In genomic region chr7:24728503-24729364, GRCh38 we compare ENCODE assay signal across 12 cellular contexts. TPM values are rescaled to one million over a fixed set of nuclear protein-coding genes. Genes with fewer than 3 reads are reported as not detected.
DNase-seq lines count a peak whose midpoint lies in the region; ATAC-seq and TF ChIP-seq lines count a peak whose summit lies in the region.
"Had no signal": no experiment of that assay in that cellular context is flagged by ENCODE, and none has a peak within 500 bp of the region (broad histone marks: within the 10 kb centered on the region; RNA-seq: fewer than 3 reads in every experiment).

No MANE protein-coding gene starts in this region.

- H3K4me3 Mint-ChIP-seq in activated CD8-positive, alpha-beta memory T cell treated with anti-CD3 and anti-CD28 coated beads, Interleukin-2, amount 10 ng/mL, durations not matched to agents 7 days and 5 days = no peak overlapping the region
- H3K4me3 Mint-ChIP-seq in T-helper 2 cell treated with Interferon-gamma antibody and Interleukin-4, amounts not matched to agents 5 μg/mL and 100 μg/mL, for 36 hours = peak overlapping the region; percentile 55
- H3K4me3 Mint-ChIP-seq in stimulated activated naive CD8-positive, alpha-beta T cell treated with anti-CD3 and anti-CD28 coated beads, Interleukin-15, Interleukin-2, amounts not matched to agents 100 ng/mL and 50 ng/mL, for 24 hours = peak overlapping the region; percentile 1
- H3K4me3 Mint-ChIP-seq in neural progenitor cell = no peak overlapping the region
- H3K4me3 Mint-ChIP-seq: IgD-negative memory B cell had no signal

- H3K4me3 ChIP-seq in left lung (no peak overlapping the region), neural progenitor cell (no peak overlapping the region)
- H3K4me3 ChIP-seq: tibial artery had no signal

- no peak overlapping the region for H3K27ac ChIP-seq in left lung
- H3K27ac ChIP-seq in neural progenitor cell = no peak overlapping the region

- no peaks in the 10 kb centered on the region for H3K27me3 ChIP-seq in left lung
- H3K27me3 ChIP-seq in neural progenitor cell = no peaks in the 10 kb centered on the region
- H3K27me3 ChIP-seq: tibial artery had no signal

- H3K9me3 ChIP-seq in left lung (no peaks in the 10 kb centered on the region), neural progenitor cell (ENCODE audit: low read depth) (no peaks in the 10 kb centered on the region)
- H3K9me3 ChIP-seq: tibial artery had no signal

- no peak overlapping the region for H2AFZ ChIP-seq in neural progenitor cell (replicated peaks)

- peak; percentile 41 for DNase-seq in activated CD8-positive, alpha-beta memory T cell treated with anti-CD3 and anti-CD28 coated beads, Interleukin-2, amount 10 ng/mL, durations not matched to agents 7 days and 5 days
- DNase-seq in activated CD8-positive, alpha-beta memory T cell treated with anti-CD3 and anti-CD28 coated beads for 24 hours = no peak
- peak; percentile 58 for DNase-seq in T-helper 2 cell treated with Interferon-gamma antibody and Interleukin-4, amounts not matched to agents 5 μg/mL and 100 μg/mL, for 36 hours (ENCODE audit: low spot score)
- DNase-seq in glomerular visceral epithelial cell (ENCODE audit: extremely low spot score) (peak; percentile 20), NCI-H345 (lab: John Stamatoyannopoulos, UW) (no peak), left lung (no peak), neural progenitor cell (ENCODE audit: low spot score) (no peak)
- DNase-seq: activated CD4-positive, CD25-positive, alpha-beta regulatory T cell treated with anti-CD3 and anti-CD28 coated beads, Interleukin-2, amount 50 U/mL, for 72 hours; HCEC 1CT had no signal

- no peak overlapping the region for H3K4me2 ChIP-seq in neural progenitor cell

- intact Hi-C loops in left lung (cut with DNase I) = no loop called here

- no peaks in the 10 kb centered on the region for H3K9me3 Mint-ChIP-seq in activated CD8-positive, alpha-beta memory T cell treated with anti-CD3 and anti-CD28 coated beads, Interleukin-2, amount 10 ng/mL, durations not matched to agents 7 days and 5 days (ENCODE audit: low read depth)
- H3K9me3 Mint-ChIP-seq in T-helper 2 cell treated with Interferon-gamma antibody and Interleukin-4, amounts not matched to agents 5 μg/mL and 100 μg/mL, for 36 hours = no peaks in the 10 kb centered on the region
- no peaks in the 10 kb centered on the region for H3K9me3 Mint-ChIP-seq in stimulated activated naive CD8-positive, alpha-beta T cell treated with anti-CD3 and anti-CD28 coated beads, Interleukin-15, Interleukin-2, amounts not matched to agents 100 ng/mL and 50 ng/mL, for 24 hours
- H3K9me3 Mint-ChIP-seq in neural progenitor cell = no peaks in the 10 kb centered on the region
- H3K9me3 Mint-ChIP-seq: IgD-negative memory B cell had no signal

- H3K4me1 ChIP-seq in left lung = no peaks in the 10 kb centered on the region
- peaks cover 8% of the 10 kb centered on the region for H3K4me1 ChIP-seq in neural progenitor cell

- H3K4me1 Mint-ChIP-seq in activated CD8-positive, alpha-beta memory T cell treated with anti-CD3 and anti-CD28 coated beads, Interleukin-2, amount 10 ng/mL, durations not matched to agents 7 days and 5 days = peaks cover 22% of the 10 kb centered on the region
- H3K4me1 Mint-ChIP-seq in T-helper 2 cell treated with Interferon-gamma antibody and Interleukin-4, amounts not matched to agents 5 μg/mL and 100 μg/mL, for 36 hours (ENCODE audit: low read depth) = peaks cover 30% of the 10 kb centered on the region
- peaks cover 35% of the 10 kb centered on the region for H3K4me1 Mint-ChIP-seq in stimulated activated naive CD8-positive, alpha-beta T cell treated with anti-CD3 and anti-CD28 coated beads, Interleukin-15, Interleukin-2, amounts not matched to agents 100 ng/mL and 50 ng/mL, for 24 hours (ENCODE audit: low read depth)
- H3K4me1 Mint-ChIP-seq in neural progenitor cell = peaks cover 8% of the 10 kb centered on the region

- no peaks in the 10 kb centered on the region for H3K36me3 Mint-ChIP-seq in activated CD8-positive, alpha-beta memory T cell treated with anti-CD3 and anti-CD28 coated beads, Interleukin-2, amount 10 ng/mL, durations not matched to agents 7 days and 5 days
- H3K36me3 Mint-ChIP-seq in T-helper 2 cell treated with Interferon-gamma antibody and Interleukin-4, amounts not matched to agents 5 μg/mL and 100 μg/mL, for 36 hours (ENCODE audit: low read depth) = no peaks in the 10 kb centered on the region
- no peaks in the 10 kb centered on the region for H3K36me3 Mint-ChIP-seq in stimulated activated naive CD8-positive, alpha-beta T cell treated with anti-CD3 and anti-CD28 coated beads, Interleukin-15, Interleukin-2, amounts not matched to agents 100 ng/mL and 50 ng/mL, for 24 hours (ENCODE audit: low read depth)
- H3K36me3 Mint-ChIP-seq in neural progenitor cell = no peaks in the 10 kb centered on the region

- H3K36me3 ChIP-seq in left lung (no peaks in the 10 kb centered on the region), neural progenitor cell (no peaks in the 10 kb centered on the region)
- H3K36me3 ChIP-seq: tibial artery had no signal

- CTCF ChIA-PET in activated CD8-positive, alpha-beta memory T cell treated with anti-CD3 and anti-CD28 coated beads, Interleukin-2, amount 10 ng/mL, durations not matched to agents 7 days and 5 days (lab: Charles Lee) = no interaction called here

- H3K27me3 Mint-ChIP-seq in activated CD8-positive, alpha-beta memory T cell treated with anti-CD3 and anti-CD28 coated beads, Interleukin-2, amount 10 ng/mL, durations not matched to agents 7 days and 5 days = peaks cover 48% of the 10 kb centered on the region
- H3K27me3 Mint-ChIP-seq in T-helper 2 cell treated with Interferon-gamma antibody and Interleukin-4, amounts not matched to agents 5 μg/mL and 100 μg/mL, for 36 hours (ENCODE audit: low read depth) = peaks cover 3% of the 10 kb centered on the region
- H3K27me3 Mint-ChIP-seq in stimulated activated naive CD8-positive, alpha-beta T cell treated with anti-CD3 and anti-CD28 coated beads, Interleukin-15, Interleukin-2, amounts not matched to agents 100 ng/mL and 50 ng/mL, for 24 hours = peaks cover 41% of the 10 kb centered on the region
- no peaks in the 10 kb centered on the region for H3K27me3 Mint-ChIP-seq in neural progenitor cell (ENCODE audit: insufficient read depth, low read depth)

- H3K9ac ChIP-seq in neural progenitor cell = no peak overlapping the region

- no peaks in the 10 kb centered on the region for H3K79me2 ChIP-seq in neural progenitor cell (ENCODE audit: low read depth)

- H3F3A ChIP-seq in neural progenitor cell (ENCODE audit: low read depth) = peaks cover 18% of the 10 kb centered on the region

- TF ChIP-seq CTCF in left lung (IDR thresholded peaks at IDR 0.05) (no peak), neural progenitor cell (IDR thresholded peaks at IDR 0.05) (no peak)

- ATAC-seq in activated CD8-positive, alpha-beta memory T cell treated with anti-CD3 and anti-CD28 coated beads, Interleukin-2, amount 10 ng/mL, durations not matched to agents 7 days and 5 days = peak; percentile 42
- no peak for ATAC-seq in left lung

- no peaks in the 10 kb centered on the region for H4K20me1 ChIP-seq in neural progenitor cell (ENCODE audit: low read depth)

- no peak overlapping the region for H3K27ac Mint-ChIP-seq in activated CD8-positive, alpha-beta memory T cell treated with anti-CD3 and anti-CD28 coated beads, Interleukin-2, amount 10 ng/mL, durations not matched to agents 7 days and 5 days
- H3K27ac Mint-ChIP-seq in T-helper 2 cell treated with Interferon-gamma antibody and Interleukin-4, amounts not matched to agents 5 μg/mL and 100 μg/mL, for 36 hours = peak overlapping the region; percentile 20
- H3K27ac Mint-ChIP-seq in stimulated activated naive CD8-positive, alpha-beta T cell treated with anti-CD3 and anti-CD28 coated beads, Interleukin-15, Interleukin-2, amounts not matched to agents 100 ng/mL and 50 ng/mL, for 24 hours = peak overlapping the region; percentile 18
- H3K27ac Mint-ChIP-seq in neural progenitor cell = no peak overlapping the region

RNA-seq across cellular contexts. Expression of gene GSDME, which starts 28.5 kb away (rescaled TPM):
- 1 to 10 TPM in 1 of 2 experiments, under 1 TPM in 1; 0.96 to 4.5 TPM for total RNA-seq in activated CD8-positive, alpha-beta memory T cell treated with anti-CD3 and anti-CD28 coated beads, Interleukin-2, amount 10 ng/mL, durations not matched to agents 7 days and 5 days
- total RNA-seq in left lung (10 to 100 TPM in 1 of 2 donors, 1 to 10 TPM in 1; 8.3 to 13.1 TPM), neural progenitor cell (ENCODE audit: low replicate concordance) (12.8 and 15.5 TPM in 2 replicates)

Comparison
In these comparisons a context has a peak if more than half of its experiments do, and no peak if none do; other contexts are left out.
1. DNase-seq: peak in activated CD8-positive, alpha-beta memory T cell treated with anti-CD3 and anti-CD28 coated beads, Interleukin-2, amount 10 ng/mL, durations not matched to agents 7 days and 5 days (single experiment), T-helper 2 cell treated with Interferon-gamma antibody and Interleukin-4, amounts not matched to agents 5 μg/mL and 100 μg/mL, for 36 hours (single experiment) and glomerular visceral epithelial cell (single experiment); none in activated CD8-positive, alpha-beta memory T cell treated with anti-CD3 and anti-CD28 coated beads for 24 hours (single experiment), NCI-H345 (single experiment), left lung (0 of 2) and neural progenitor cell (single experiment).
2. H3K27ac Mint-ChIP-seq: peak in T-helper 2 cell treated with Interferon-gamma antibody and Interleukin-4, amounts not matched to agents 5 μg/mL and 100 μg/mL, for 36 hours (single experiment) and stimulated activated naive CD8-positive, alpha-beta T cell treated with anti-CD3 and anti-CD28 coated beads, Interleukin-15, Interleukin-2, amounts not matched to agents 100 ng/mL and 50 ng/mL, for 24 hours (single experiment); none in activated CD8-positive, alpha-beta memory T cell treated with anti-CD3 and anti-CD28 coated beads, Interleukin-2, amount 10 ng/mL, durations not matched to agents 7 days and 5 days (single experiment) and neural progenitor cell (single experiment).
3. H3K4me3 Mint-ChIP-seq: peak in T-helper 2 cell treated with Interferon-gamma antibody and Interleukin-4, amounts not matched to agents 5 μg/mL and 100 μg/mL, for 36 hours (single experiment) and stimulated activated naive CD8-positive, alpha-beta T cell treated with anti-CD3 and anti-CD28 coated beads, Interleukin-15, Interleukin-2, amounts not matched to agents 100 ng/mL and 50 ng/mL, for 24 hours (single experiment); none in activated CD8-positive, alpha-beta memory T cell treated with anti-CD3 and anti-CD28 coated beads, Interleukin-2, amount 10 ng/mL, durations not matched to agents 7 days and 5 days (single experiment) and neural progenitor cell (single experiment).